ENCODE assay signal across 14 cellular contexts in genomic region chr2:38466849-38467767, GRCh38.
A peak's percentile ranks its signal among the peaks of the same experiment; 100 is the strongest.
DNase-seq lines count a peak whose midpoint lies in the region; ATAC-seq and TF ChIP-seq lines count a peak whose summit lies in the region.
"Had no signal": no experiment of that assay in that cellular context is flagged by ENCODE, and none has a peak within 500 bp of the region (broad histone marks: within the 10 kb centered on the region; RNA-seq: fewer than 3 reads in every experiment).

No MANE protein-coding gene starts in this region.

- TF ChIP-seq CTCF in RWPE1 (conservative IDR thresholded peaks at IDR 0.05; ENCODE audit: low read depth) (no peak), mesothelial cell of epicardium (IDR thresholded peaks at IDR 0.05; ENCODE audit: unreplicated experiment) (no peak), thyroid gland (IDR thresholded peaks at IDR 0.05) (no peak)

- intact Hi-C loops in thyroid gland (cut with DNase I): loop anchor here (10.0 kb wide), 1 partner anchor 92 kb away; the partner anchor contains the start of gene ATL2

- no peak for TF ChIP-seq POLR2A in thyroid gland (IDR thresholded peaks at IDR 0.05)

- no peak overlapping the region for H3K4me3 Mint-ChIP-seq in mesothelial cell of epicardium
- H3K4me3 Mint-ChIP-seq: endodermal cell; natural killer cell treated with Interleukin-12 subunit alpha and Interleukin-12 subunit beta and Interleukin-15 and Interleukin-18, amount 100 ng/mL, for 72 hours; stimulated activated naive B cell treated with anti-CD40 and anti-IgM and Interleukin-4, amounts not matched to agents 10 μg/mL and 1 μg/mL and 100 μg/mL, for 72 hours had no signal

- WGBS in thyroid gland, 2 donors: 48 to 53% methylated on average over 11 of the region's 11 CpGs

- no peak overlapping the region for H3K4me3 ChIP-seq in thyroid gland (replicated peaks in 1 of 3)
- H3K4me3 ChIP-seq: heart right ventricle, left lung had no signal

- CTCF ChIA-PET in RWPE1 (lab: Yijun Ruan, JAX): interaction anchor here (1.0 to 1.6 kb wide), 3 partner anchors 11 to 109 kb away, joined by 3 to 4 read pairs (median 4); no protein-coding TSS in a partner anchor

- no peaks in the 10 kb centered on the region for H3K9me3 Mint-ChIP-seq in mesothelial cell of epicardium
- H3K9me3 Mint-ChIP-seq: endodermal cell; natural killer cell treated with Interleukin-12 subunit alpha and Interleukin-12 subunit beta and Interleukin-15 and Interleukin-18, amount 100 ng/mL, for 72 hours; stimulated activated naive B cell treated with anti-CD40 and anti-IgM and Interleukin-4, amounts not matched to agents 10 μg/mL and 1 μg/mL and 100 μg/mL, for 72 hours had no signal

- ATAC-seq in HG02588 (IDR thresholded peaks at IDR 0.05; ENCODE audit: unreplicated experiment) (no peak), GM21390 (IDR thresholded peaks at IDR 0.05; ENCODE audit: unreplicated experiment) (no peak)
- ATAC-seq: left lung; natural killer cell treated with Interleukin-12 subunit alpha and Interleukin-12 subunit beta and Interleukin-15 and Interleukin-18, amount 100 ng/mL, for 72 hours; stimulated activated naive B cell treated with anti-CD40 and anti-IgM and Interleukin-4, amounts not matched to agents 10 μg/mL and 1 μg/mL and 100 μg/mL, for 72 hours had no signal

- POLR2A ChIA-PET in RWPE1 (lab: Yijun Ruan, JAX; ENCODE audit: low non-redundant PET): no interaction called here

- H3K27me3 Mint-ChIP-seq in mesothelial cell of epicardium (ENCODE audit: low read depth): no peaks in the 10 kb centered on the region

- peak overlapping the region; percentile 89 for H3K27ac Mint-ChIP-seq in mesothelial cell of epicardium
- H3K27ac Mint-ChIP-seq: endodermal cell; stimulated activated naive B cell treated with anti-CD40 and anti-IgM and Interleukin-4, amounts not matched to agents 10 μg/mL and 1 μg/mL and 100 μg/mL, for 72 hours had no signal

- peaks cover 23 to 49% of the 10 kb centered on the region in 2 donors for H3K4me1 ChIP-seq in thyroid gland
- H3K4me1 ChIP-seq: heart right ventricle, left lung had no signal

- no peaks in the 10 kb centered on the region for H3K36me3 Mint-ChIP-seq in mesothelial cell of epicardium
- H3K36me3 Mint-ChIP-seq: natural killer cell treated with Interleukin-12 subunit alpha and Interleukin-12 subunit beta and Interleukin-15 and Interleukin-18, amount 100 ng/mL, for 72 hours; stimulated activated naive B cell treated with anti-CD40 and anti-IgM and Interleukin-4, amounts not matched to agents 10 μg/mL and 1 μg/mL and 100 μg/mL, for 72 hours had no signal

- H3K9me3 ChIP-seq in thyroid gland: no peaks in the 10 kb centered on the region
- H3K9me3 ChIP-seq: heart right ventricle, left lung had no signal

- H3K27ac ChIP-seq in RWPE1 (peak overlapping the region; percentile 52; the same call in 1 of the 2 replicates), cingulate gyrus (ENCODE audit: low read depth, low read length) (peak overlapping the region; percentile 72), thyroid gland (peak overlapping the region; percentile 83 to 86 (median 84))
- H3K27ac ChIP-seq: heart right ventricle, left lung had no signal

- no peaks in the 10 kb centered on the region for H3K27me3 ChIP-seq in thyroid gland
- H3K27me3 ChIP-seq: heart right ventricle, left lung had no signal

- DNase-seq in RWPE1 (ENCODE audit: low spot score) (no peak), mesothelial cell of epicardium (ENCODE audit: low spot score in 2 of 2, unreplicated experiment in 2 of 2) (no peak), thyroid gland (peak in 1 of 2 donors; percentile 41)
- DNase-seq in activated effector memory CD4-positive, alpha-beta T cell treated with anti-CD3 and anti-CD28 coated beads, Interleukin-2, amount 50 U/mL, for 16 hours: no peak
- DNase-seq: endodermal cell; heart right ventricle; left lung; NCI-H1048; NCI-H446; stimulated activated naive B cell treated with anti-CD40 and anti-IgM and Interleukin-4, amounts not matched to agents 10 μg/mL and 1 μg/mL and 100 μg/mL, for 72 hours had no signal

- H3K36me3 ChIP-seq in thyroid gland: no peaks in the 10 kb centered on the region
- H3K36me3 ChIP-seq: heart right ventricle, left lung had no signal

- peaks cover 46% of the 10 kb centered on the region for H3K4me1 Mint-ChIP-seq in mesothelial cell of epicardium
